1 cellular context compared by ENCODE assay signal in the genomic region with DNA sequence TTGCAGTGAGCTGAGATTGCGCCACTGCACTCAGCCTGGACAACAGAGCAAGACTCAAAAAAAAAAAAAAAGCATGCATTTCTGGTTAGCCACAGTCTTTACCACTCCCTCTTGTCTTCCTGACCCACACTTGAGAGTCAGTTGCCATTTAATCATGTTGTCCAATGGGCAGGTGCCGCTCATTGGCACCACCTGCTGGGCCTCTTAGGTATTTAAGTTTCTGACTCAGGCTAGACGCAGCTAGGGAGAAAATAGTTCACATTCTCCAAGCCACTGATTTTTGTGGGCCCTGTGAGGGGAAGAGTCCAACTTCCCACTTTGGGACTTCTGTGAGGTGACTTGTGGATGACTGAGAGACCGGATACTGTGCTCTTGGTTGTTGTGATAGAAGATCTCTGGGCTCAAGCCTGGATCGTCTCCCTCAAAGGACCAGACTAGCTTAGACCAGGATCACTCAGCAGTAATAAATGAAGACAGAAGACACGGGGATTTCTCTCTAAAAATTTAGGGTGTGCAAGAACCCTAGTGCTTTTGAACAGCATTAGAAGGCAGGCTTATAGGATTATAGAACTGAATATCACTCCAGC.
TF ChIP-seq lines count a peak whose summit lies in the region.

No MANE protein-coding gene starts in this region.

TF ChIP-seq in HCT116, 20 proteins besides CTCF, POLR2A, EP300 and RAD21 (continued from another document):
- TF ChIP-seq CBX3 (IDR thresholded peaks at IDR 0.05; ENCODE audit: low read depth), result peak; percentile 19; the same call in 1 of the 2 replicates
TF ChIP-seq in HCT116: peak in this region for 1.
